1 cellular context compared by ENCODE assay signal in genomic region chr15:70097337-70098169, GRCh38.
TF ChIP-seq lines count a peak whose summit lies in the region.

TSS of gene TLE3 (minus strand) at chr15:70097917. CDS start at chr15:70096798, 1,119 bp downstream.

TF ChIP-seq in K562, 482 proteins besides CTCF, POLR2A, EP300 and RAD21 (continued from another document and continues in another):
- TF ChIP-seq ZNF407 (IDR thresholded peaks at IDR 0.05; ENCODE audit: low read depth) (peak; percentile 87), JUNB (CRISPR knock-in tag; conservative IDR thresholded peaks at IDR 0.05) (no peak), NFXL1 (CRISPR knock-in tag; IDR thresholded peaks at IDR 0.05) (no peak), RNF219 (CRISPR knock-in tag; IDR thresholded peaks at IDR 0.05) (no peak), KLF1 (tag; IDR thresholded peaks at IDR 0.05) (no peak), ZNF696 (CRISPR knock-in tag; conservative IDR thresholded peaks at IDR 0.05) (no peak), MXI1 (IDR thresholded peaks at IDR 0.05; ENCODE audit: low read depth, low read length) (peak; percentile 23; the same call in 1 of the 2 replicates), ZNF583 (CRISPR knock-in tag; IDR thresholded peaks at IDR 0.05) (peak; percentile 7; the same call in 1 of the 2 replicates), ZNF197 (CRISPR knock-in tag; IDR thresholded peaks at IDR 0.05; ENCODE audit: low read depth) (peak; percentile 44; the same call in 1 of the 2 replicates), SRSF3 (IDR thresholded peaks at IDR 0.05; ENCODE audit: insufficient read depth, low read length) (no peak), SETDB1 (IDR thresholded peaks at IDR 0.05; ENCODE audit: low read length) (no peak), THRA (IDR thresholded peaks at IDR 0.05) (no peak), TFAP4 (CRISPR knock-in tag; IDR thresholded peaks at IDR 0.05; ENCODE audit: borderline replicate concordance) (peak; percentile 50; the same call in 1 of the 2 replicates), RBM22 (IDR thresholded peaks at IDR 0.05; ENCODE audit: low read depth, low read length, poor library complexity, severe bottlenecking) (no peak), NUFIP1 (IDR thresholded peaks at IDR 0.05; ENCODE audit: partially characterized antibody) (no peak), HES1 (IDR thresholded peaks at IDR 0.05; ENCODE audit: low read depth) (no peak), POLR2AphosphoS5 (IDR thresholded peaks at IDR 0.05; ENCODE audit: control insufficient read depth, insufficient read depth, low read depth, low read length) (peak; percentile 85), CREBBP (IDR thresholded peaks at IDR 0.05; ENCODE audit: low read depth, low read length) (no peak), TGIF2 (CRISPR knock-in tag; IDR thresholded peaks at IDR 0.05) (no peak), ZKSCAN1 (IDR thresholded peaks at IDR 0.05; ENCODE audit: low read depth, low read length) (no peak), RNF2 (IDR thresholded peaks at IDR 0.05) (peak; percentile 71), PKNOX1 (IDR thresholded peaks at IDR 0.05) (peak; percentile 59; the same call in 1 of the 2 replicates), KDM1A (IDR thresholded peaks at IDR 0.05) (no peak), BRD4 (IDR thresholded peaks at IDR 0.05) (no peak), HBP1 (CRISPR knock-in tag; IDR thresholded peaks at IDR 0.05) (peak; percentile 91), ATF4 (CRISPR knock-in tag; IDR thresholded peaks at IDR 0.05) (no peak), JUN (IDR thresholded peaks at IDR 0.05; ENCODE audit: borderline replicate concordance, low read depth, low read length) (peak; percentile 52; the same call in 1 of the 2 replicates), JUN (CRISPR knock-in tag; IDR thresholded peaks at IDR 0.05; ENCODE audit: borderline replicate concordance) (no peak), BCOR (IDR thresholded peaks at IDR 0.05) (peak; percentile 94), CHD1 (IDR thresholded peaks at IDR 0.05; ENCODE audit: low read length) (peak; percentile 51), PTRF (tag; IDR thresholded peaks at IDR 0.05) (no peak), NFATC3 (IDR thresholded peaks at IDR 0.05) (no peak), ZNF408 (CRISPR knock-in tag; IDR thresholded peaks at IDR 0.05; ENCODE audit: low read depth) (no peak), ZNF212 (CRISPR knock-in tag; IDR thresholded peaks at IDR 0.05) (no peak), KDM4B (IDR thresholded peaks at IDR 0.05; ENCODE audit: borderline replicate concordance in 2 of 2, low read depth in 1 of 2) (no peak), YY1 (IDR thresholded peaks at IDR 0.05; ENCODE audit: borderline replicate concordance in 1 of 3, control insufficient read depth in 1 of 3, extremely low read depth in 1 of 3, insufficient read depth in 3 of 3, insufficient read length in 1 of 3, insufficient replicate concordance in 2 of 3, low read depth in 1 of 3, low read length in 2 of 3) (peak in 2 of 3 experiments; percentile 33 to 55), SAFB2 (IDR thresholded peaks at IDR 0.05; ENCODE audit: borderline replicate concordance, low read depth, low read length, severe bottlenecking) (no peak), RBM25 (IDR thresholded peaks at IDR 0.05; ENCODE audit: low read depth, low read length, severe bottlenecking) (peak; percentile 86), PPARD (CRISPR knock-in tag; IDR thresholded peaks at IDR 0.05) (no peak), NR1H2 (CRISPR knock-in tag; IDR thresholded peaks at IDR 0.05) (no peak), TBL1XR1 (IDR thresholded peaks at IDR 0.05; ENCODE audit: low read length in 2 of 2) (peak in 1 of 2 experiments; percentile 23; a peak in 1 of 4 replicates), TOE1 (IDR thresholded peaks at IDR 0.05; ENCODE audit: borderline replicate concordance) (peak; percentile 57; the same call in 1 of the 2 replicates), TOE1 (CRISPR knock-in tag; IDR thresholded peaks at IDR 0.05; ENCODE audit: borderline replicate concordance, low read depth) (no peak), MCM5 (IDR thresholded peaks at IDR 0.05; ENCODE audit: low read depth) (no peak), TBP (optimal IDR thresholded peaks at IDR 0.05; ENCODE audit: low read depth, low read length) (peak; percentile 93), XRCC4 (IDR thresholded peaks at IDR 0.05; ENCODE audit: extremely low read depth, insufficient read depth, insufficient read length) (no peak), STAG1 (CRISPR knock-in tag; IDR thresholded peaks at IDR 0.05; ENCODE audit: borderline replicate concordance) (no peak), TAF7 (tag; IDR thresholded peaks at IDR 0.05) (peak; percentile 90), PHF8 (IDR thresholded peaks at IDR 0.05; ENCODE audit: borderline replicate concordance, low read length) (peak; percentile 61; the same call in 1 of the 2 replicates), ZKSCAN8 (CRISPR knock-in tag; IDR thresholded peaks at IDR 0.05) (peak; percentile 56; the same call in 1 of the 2 replicates), ELF4 (CRISPR knock-in tag; IDR thresholded peaks at IDR 0.05) (0 out of 2 replicates have a peak, but pooled peaks have one; percentile 68), CREM (IDR thresholded peaks at IDR 0.05; ENCODE audit: low read depth) (peak; percentile 89), RFX5 (IDR thresholded peaks at IDR 0.05; ENCODE audit: low read depth, low read length) (no peak), BRF1 (IDR thresholded peaks at IDR 0.05; ENCODE audit: borderline replicate concordance, extremely low read depth, insufficient read length) (no peak), RBBP5 (IDR thresholded peaks at IDR 0.05; ENCODE audit: borderline replicate concordance, insufficient read depth, low read length, poor library complexity, severe bottlenecking) (peak; percentile 71)
